In the genomic region with DNA sequence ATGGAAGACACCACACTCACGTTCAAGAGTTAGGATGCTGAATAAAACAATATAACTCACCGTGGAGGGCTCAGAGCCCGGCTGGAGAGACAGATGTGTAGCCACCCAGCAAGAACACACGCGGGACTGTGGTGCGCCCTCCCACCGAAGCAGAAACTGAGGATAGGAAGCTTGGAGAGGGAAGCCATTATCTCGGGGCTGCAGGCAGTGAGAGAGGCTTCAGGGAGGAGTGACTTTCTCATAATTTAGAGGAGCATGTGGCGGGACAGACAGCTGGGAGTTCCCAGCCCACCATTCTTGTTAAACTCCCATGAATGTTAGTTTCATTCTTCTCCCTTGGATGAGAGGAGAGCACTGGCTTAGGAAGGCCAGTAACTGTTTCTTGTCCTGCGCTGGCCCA, we compare ENCODE assay signal across 21 cellular contexts.
"Had no signal": no experiment of that assay in that cellular context is flagged by ENCODE, and none has a peak within 500 bp of the region (broad histone marks: within the 10 kb centered on the region; RNA-seq: fewer than 3 reads in every experiment).

No MANE protein-coding gene starts in this region.

- H3K27me3 Mint-ChIP-seq: activated CD4-positive, alpha-beta memory T cell treated with anti-CD3 and anti-CD28 coated beads, Interleukin-2, amount 10 ng/mL, durations not matched to agents 7 days and 5 days; activated CD8-positive, alpha-beta memory T cell treated with anti-CD3 and anti-CD28 coated beads, Interleukin-2, amount 10 ng/mL, durations not matched to agents 7 days and 5 days; stimulated activated naive CD8-positive, alpha-beta T cell treated with anti-CD3 and anti-CD28 coated beads, Interleukin-15, amount 100 ng/mL, for 72 hours had no signal

- H3K4me1 Mint-ChIP-seq: activated CD4-positive, alpha-beta memory T cell treated with anti-CD3 and anti-CD28 coated beads, Interleukin-2, amount 10 ng/mL, durations not matched to agents 7 days and 5 days had no signal

- H3K4me1 ChIP-seq: breast epithelium, lower lobe of right lung, right lobe of liver, vagina had no signal

- H3K4me3 ChIP-seq: breast epithelium, esophagus muscularis mucosa, lower lobe of right lung, ovary, right lobe of liver, vagina had no signal

- H3K27me3 ChIP-seq: breast epithelium, esophagus muscularis mucosa, ovary, right lobe of liver, vagina had no signal

- FAIRE-seq: astrocyte, small intestine, TTC549 had no signal

- H3K9me3 Mint-ChIP-seq: activated CD4-positive, alpha-beta memory T cell treated with anti-CD3 and anti-CD28 coated beads, Interleukin-2, amount 10 ng/mL, durations not matched to agents 7 days and 5 days; activated T-cell treated with anti-CD3 and anti-CD28 coated beads, Interleukin-2, amount 50 U/mL, for 4 hours; stimulated activated naive CD8-positive, alpha-beta T cell treated with anti-CD3 and anti-CD28 coated beads, Interleukin-15, amount 100 ng/mL, for 72 hours had no signal

- H3K27ac ChIP-seq: breast epithelium, esophagus muscularis mucosa, lower lobe of right lung, ovary, right lobe of liver, vagina had no signal

- H3K36me3 ChIP-seq: breast epithelium, ovary had no signal

- H3K9me3 ChIP-seq: breast epithelium, esophagus muscularis mucosa, lower lobe of right lung, ovary, right lobe of liver, vagina had no signal

- ATAC-seq: activated CD8-positive, alpha-beta memory T cell treated with anti-CD3 and anti-CD28 coated beads, Interleukin-2, amount 10 ng/mL, durations not matched to agents 7 days and 5 days; activated T-cell treated with anti-CD3 and anti-CD28 coated beads, Interleukin-2, amount 50 U/mL, for 4 hours; lower lobe of right lung; right lobe of liver; stimulated activated naive CD8-positive, alpha-beta T cell treated with anti-CD3 and anti-CD28 coated beads, Interleukin-15, amount 100 ng/mL, for 72 hours had no signal

- H3K4me3 Mint-ChIP-seq: activated CD4-positive, alpha-beta memory T cell treated with anti-CD3 and anti-CD28 coated beads, Interleukin-2, amount 10 ng/mL, durations not matched to agents 7 days and 5 days; activated CD8-positive, alpha-beta memory T cell treated with anti-CD3 and anti-CD28 coated beads, Interleukin-2, amount 10 ng/mL, durations not matched to agents 7 days and 5 days; activated T-cell treated with anti-CD3 and anti-CD28 coated beads, Interleukin-2, amount 50 U/mL, for 4 hours; stimulated activated naive CD8-positive, alpha-beta T cell treated with anti-CD3 and anti-CD28 coated beads, Interleukin-15, amount 100 ng/mL, for 72 hours had no signal

- DNase-seq: activated CD4-positive, alpha-beta memory T cell treated with anti-CD3 and anti-CD28 coated beads, Interleukin-2, amount 10 ng/mL, durations not matched to agents 7 days and 5 days; activated CD4-positive, alpha-beta T cell treated with anti-CD3 and anti-CD28 coated beads for 48 hours; activated CD8-positive, alpha-beta memory T cell treated with anti-CD3 and anti-CD28 coated beads, Interleukin-2, amount 10 ng/mL, durations not matched to agents 7 days and 5 days; activated effector memory CD4-positive, alpha-beta T cell treated with Interleukin-2 at 50 U/mL for 16 hours; activated naive CD4-positive, alpha-beta T cell treated with anti-CD3 and anti-CD28 coated beads, Interleukin-2, amount 50 U/mL, for 16 hours; activated T-cell treated with anti-CD3 and anti-CD28 coated beads, Interleukin-2, amount 50 U/mL, for 4 hours; cerebellar nuclear complex; cortex of kidney; lower lobe of right lung; ovary; right lobe of liver; small intestine; stimulated activated CD4-positive, alpha-beta T cell treated with anti-CD3 and anti-CD28 coated beads, Interleukin-15, amount 100 ng/mL, for 24 hours; stimulated activated CD4-positive, alpha-beta T cell treated with anti-CD3 and anti-CD28 coated beads, Interleukin-2, amount 100 ng/mL, for 48 hours; stimulated activated naive CD8-positive, alpha-beta T cell treated with anti-CD3 and anti-CD28 coated beads, Interleukin-15, amount 100 ng/mL, for 72 hours; T-helper 2 cell had no signal

- H3K27ac Mint-ChIP-seq: activated CD4-positive, alpha-beta memory T cell treated with anti-CD3 and anti-CD28 coated beads, Interleukin-2, amount 10 ng/mL, durations not matched to agents 7 days and 5 days; activated CD8-positive, alpha-beta memory T cell treated with anti-CD3 and anti-CD28 coated beads, Interleukin-2, amount 10 ng/mL, durations not matched to agents 7 days and 5 days had no signal
